ENCODE assay signal across 2 cellular contexts in the genomic region with DNA sequence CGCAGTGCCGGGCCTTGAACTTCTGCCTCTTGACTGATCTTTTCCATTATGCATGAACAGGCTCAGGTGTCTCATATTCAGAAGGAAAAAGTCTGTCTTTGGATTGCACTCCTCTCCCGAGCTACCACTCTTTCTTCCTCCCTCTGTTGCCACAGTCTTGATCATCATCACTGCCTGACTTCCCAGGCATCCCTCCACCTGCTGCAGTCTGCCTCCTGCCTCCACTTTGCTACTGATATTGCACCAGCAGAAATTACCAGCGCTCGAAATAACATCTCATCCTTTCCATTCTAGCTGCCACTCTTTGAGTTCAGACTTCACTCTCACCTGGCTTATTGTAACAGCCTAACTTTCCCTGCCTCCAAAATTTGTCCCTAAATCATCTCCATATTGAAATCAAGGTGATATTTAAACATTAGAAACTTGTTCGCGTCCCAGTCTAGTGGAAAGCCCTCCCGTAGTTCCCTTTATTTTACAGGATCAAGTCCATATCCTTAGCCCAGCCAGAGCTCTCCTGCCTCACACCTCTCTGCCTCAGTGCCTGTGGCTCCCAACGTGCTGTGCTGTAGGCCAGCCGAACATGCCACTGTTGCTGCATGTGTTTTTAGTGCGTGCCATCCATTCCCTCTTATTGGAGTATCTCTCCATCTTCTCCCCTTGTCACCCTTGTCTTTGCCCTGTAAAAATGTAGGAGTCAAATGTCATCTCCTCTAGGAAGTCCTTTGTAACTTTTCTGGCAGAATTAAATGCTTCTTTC.
A peak's percentile ranks its signal among the peaks of the same experiment; 100 is the strongest.
TF ChIP-seq lines count a peak whose summit lies in the region.

No MANE protein-coding gene starts in this region.

TF ChIP-seq in WTC11, 78 proteins besides CTCF, POLR2A, EP300 and RAD21 (continues in another document):
- TF ChIP-seq ZNF317 (CRISPR knock-in tag; IDR thresholded peaks at IDR 0.05; ENCODE audit: borderline replicate concordance, low read depth) = no peak
- TF ChIP-seq ATF6 (CRISPR knock-in tag; IDR thresholded peaks at IDR 0.05) = no peak
- TF ChIP-seq, protein P1, sequence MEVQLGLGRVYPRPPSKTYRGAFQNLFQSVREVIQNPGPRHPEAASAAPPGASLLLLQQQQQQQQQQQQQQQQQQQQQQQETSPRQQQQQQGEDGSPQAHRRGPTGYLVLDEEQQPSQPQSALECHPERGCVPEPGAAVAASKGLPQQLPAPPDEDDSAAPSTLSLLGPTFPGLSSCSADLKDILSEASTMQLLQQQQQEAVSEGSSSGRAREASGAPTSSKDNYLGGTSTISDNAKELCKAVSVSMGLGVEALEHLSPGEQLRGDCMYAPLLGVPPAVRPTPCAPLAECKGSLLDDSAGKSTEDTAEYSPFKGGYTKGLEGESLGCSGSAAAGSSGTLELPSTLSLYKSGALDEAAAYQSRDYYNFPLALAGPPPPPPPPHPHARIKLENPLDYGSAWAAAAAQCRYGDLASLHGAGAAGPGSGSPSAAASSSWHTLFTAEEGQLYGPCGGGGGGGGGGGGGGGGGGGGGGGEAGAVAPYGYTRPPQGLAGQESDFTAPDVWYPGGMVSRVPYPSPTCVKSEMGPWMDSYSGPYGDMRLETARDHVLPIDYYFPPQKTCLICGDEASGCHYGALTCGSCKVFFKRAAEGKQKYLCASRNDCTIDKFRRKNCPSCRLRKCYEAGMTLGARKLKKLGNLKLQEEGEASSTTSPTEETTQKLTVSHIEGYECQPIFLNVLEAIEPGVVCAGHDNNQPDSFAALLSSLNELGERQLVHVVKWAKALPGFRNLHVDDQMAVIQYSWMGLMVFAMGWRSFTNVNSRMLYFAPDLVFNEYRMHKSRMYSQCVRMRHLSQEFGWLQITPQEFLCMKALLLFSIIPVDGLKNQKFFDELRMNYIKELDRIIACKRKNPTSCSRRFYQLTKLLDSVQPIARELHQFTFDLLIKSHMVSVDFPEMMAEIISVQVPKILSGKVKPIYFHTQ (CRISPR knock-in tag; IDR thresholded peaks at IDR 0.05) = no peak
- TF ChIP-seq, protein P2, sequence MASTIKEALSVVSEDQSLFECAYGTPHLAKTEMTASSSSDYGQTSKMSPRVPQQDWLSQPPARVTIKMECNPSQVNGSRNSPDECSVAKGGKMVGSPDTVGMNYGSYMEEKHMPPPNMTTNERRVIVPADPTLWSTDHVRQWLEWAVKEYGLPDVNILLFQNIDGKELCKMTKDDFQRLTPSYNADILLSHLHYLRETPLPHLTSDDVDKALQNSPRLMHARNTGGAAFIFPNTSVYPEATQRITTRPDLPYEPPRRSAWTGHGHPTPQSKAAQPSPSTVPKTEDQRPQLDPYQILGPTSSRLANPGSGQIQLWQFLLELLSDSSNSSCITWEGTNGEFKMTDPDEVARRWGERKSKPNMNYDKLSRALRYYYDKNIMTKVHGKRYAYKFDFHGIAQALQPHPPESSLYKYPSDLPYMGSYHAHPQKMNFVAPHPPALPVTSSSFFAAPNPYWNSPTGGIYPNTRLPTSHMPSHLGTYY (CRISPR knock-in tag; IDR thresholded peaks at IDR 0.05) = no peak
- no peak for TF ChIP-seq ATF1 (CRISPR knock-in tag; IDR thresholded peaks at IDR 0.05)
- TF ChIP-seq ZBTB21 (CRISPR knock-in tag; IDR thresholded peaks at IDR 0.05; ENCODE audit: borderline replicate concordance) = no peak
- no peak for TF ChIP-seq ATF2 (CRISPR knock-in tag; IDR thresholded peaks at IDR 0.05; ENCODE audit: borderline replicate concordance, low read depth)
- TF ChIP-seq HMGXB4 (CRISPR knock-in tag; IDR thresholded peaks at IDR 0.05) = no peak
- no peak for TF ChIP-seq MLX (CRISPR knock-in tag; IDR thresholded peaks at IDR 0.05)
- TF ChIP-seq PRRX2 (CRISPR knock-in tag; IDR thresholded peaks at IDR 0.05) = no peak
- TF ChIP-seq NR1H2 (CRISPR knock-in tag; IDR thresholded peaks at IDR 0.05) = no peak
- TF ChIP-seq SMAD4 (CRISPR knock-in tag; IDR thresholded peaks at IDR 0.05) = no peak
- TF ChIP-seq ZNF396 (CRISPR knock-in tag; IDR thresholded peaks at IDR 0.05; ENCODE audit: borderline replicate concordance) = no peak

TF ChIP-seq in HepG2, 621 proteins besides CTCF, POLR2A, EP300 and RAD21:
- no peak for TF ChIP-seq SNAPC4 (CRISPR knock-in tag; IDR thresholded peaks at IDR 0.05)
- TF ChIP-seq STAT5B (CRISPR knock-in tag; IDR thresholded peaks at IDR 0.05) = no peak
- no peak for TF ChIP-seq TEAD3 (CRISPR knock-in tag; optimal IDR thresholded peaks at IDR 0.05; ENCODE audit: borderline replicate concordance)
- peak; percentile 48; the same call in 1 of the 2 replicates for TF ChIP-seq POLR2G (IDR thresholded peaks at IDR 0.05; ENCODE audit: low read depth, low read length)
- no peak for TF ChIP-seq KAT8 (CRISPR knock-in tag; IDR thresholded peaks at IDR 0.05)
- TF ChIP-seq FUBP1 (CRISPR knock-in tag; IDR thresholded peaks at IDR 0.05; ENCODE audit: borderline replicate concordance) = no peak
- no peak for TF ChIP-seq SMARCC2 (IDR thresholded peaks at IDR 0.05)
- TF ChIP-seq ARNTL (CRISPR knock-in tag; IDR thresholded peaks at IDR 0.05) = no peak
- no peak for TF ChIP-seq ZNF460 (CRISPR knock-in tag; IDR thresholded peaks at IDR 0.05; ENCODE audit: borderline replicate concordance)
- peak; percentile 18; the same call in 1 of the 2 replicates for TF ChIP-seq POLR2AphosphoS5 (IDR thresholded peaks at IDR 0.05; ENCODE audit: low read depth, low read length)
- TF ChIP-seq RBM22 (optimal IDR thresholded peaks at IDR 0.05; ENCODE audit: low read length) = peak; percentile 93
- TF ChIP-seq JUN (CRISPR knock-in tag; IDR thresholded peaks at IDR 0.05) = no peak
- TF ChIP-seq ZNF326 (CRISPR knock-in tag; IDR thresholded peaks at IDR 0.05; ENCODE audit: borderline replicate concordance) = no peak
- TF ChIP-seq TAF15 (IDR thresholded peaks at IDR 0.05; ENCODE audit: low read depth, low read length, poor library complexity, severe bottlenecking) = no peak
